In the genomic region with DNA sequence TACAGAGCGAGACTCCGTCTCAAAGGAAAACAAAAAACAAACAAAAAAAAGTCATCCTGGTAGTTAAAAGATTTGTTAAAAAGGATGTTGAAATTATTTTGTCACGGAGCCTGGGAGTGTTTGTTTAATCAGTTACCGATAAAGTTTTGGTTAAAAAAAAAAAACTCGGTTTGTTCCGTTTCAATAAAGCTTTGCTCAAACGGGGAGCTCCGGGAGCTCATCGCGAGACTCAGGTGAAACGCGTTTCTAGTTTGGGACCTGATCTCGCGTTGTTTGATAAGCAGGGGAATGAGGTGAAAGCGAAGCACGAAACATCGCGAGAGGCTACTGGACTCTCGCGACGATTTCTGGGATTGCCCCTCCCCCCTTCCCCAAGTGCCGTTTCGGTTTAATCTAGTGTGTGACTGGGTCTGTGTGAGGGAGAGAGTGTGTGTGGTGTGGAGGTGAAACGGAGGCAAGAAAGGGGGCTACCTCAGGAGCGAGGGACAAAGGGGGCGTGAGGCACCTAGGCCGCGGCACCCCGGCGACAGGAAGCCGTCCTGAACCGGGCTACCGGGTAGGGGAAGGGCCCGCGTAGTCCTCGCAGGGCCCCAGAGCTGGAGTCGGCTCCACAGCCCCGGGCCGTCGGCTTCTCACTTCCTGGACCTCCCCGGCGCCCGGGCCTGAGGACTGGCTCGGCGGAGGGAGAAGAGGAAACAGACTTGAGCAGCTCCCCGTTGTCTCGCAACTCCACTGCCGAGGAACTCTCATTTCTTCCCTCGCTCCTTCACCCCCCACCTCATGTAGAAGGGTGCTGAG, we compare ENCODE assay signal across 1 cellular context.
A peak's percentile ranks its signal among the peaks of the same experiment; 100 is the strongest.
TF ChIP-seq lines count a peak whose summit lies in the region.

A gene (plus strand): TSS at position 374 of the 798 bp plus-strand sequence. CDS start 586 bp downstream, outside the sequence.

TF ChIP-seq in HepG2, 621 proteins besides CTCF, POLR2A, EP300 and RAD21 (continued from another document and continues in another):
- no peak; the same call in 1 of the 2 replicates for TF ChIP-seq GATAD2A (CRISPR knock-in tag; IDR thresholded peaks at IDR 0.05)
- peak; percentile 92 for TF ChIP-seq KLF12 (CRISPR knock-in tag; IDR thresholded peaks at IDR 0.05; ENCODE audit: borderline replicate concordance)
- TF ChIP-seq ZNF232 (CRISPR knock-in tag; IDR thresholded peaks at IDR 0.05; ENCODE audit: borderline replicate concordance): peak; percentile 90; the same call in 1 of the 2 replicates
- peak; percentile 16; the same call in 1 of the 2 replicates for TF ChIP-seq MXD4 (CRISPR knock-in tag; IDR thresholded peaks at IDR 0.05)
- TF ChIP-seq, protein P1, sequence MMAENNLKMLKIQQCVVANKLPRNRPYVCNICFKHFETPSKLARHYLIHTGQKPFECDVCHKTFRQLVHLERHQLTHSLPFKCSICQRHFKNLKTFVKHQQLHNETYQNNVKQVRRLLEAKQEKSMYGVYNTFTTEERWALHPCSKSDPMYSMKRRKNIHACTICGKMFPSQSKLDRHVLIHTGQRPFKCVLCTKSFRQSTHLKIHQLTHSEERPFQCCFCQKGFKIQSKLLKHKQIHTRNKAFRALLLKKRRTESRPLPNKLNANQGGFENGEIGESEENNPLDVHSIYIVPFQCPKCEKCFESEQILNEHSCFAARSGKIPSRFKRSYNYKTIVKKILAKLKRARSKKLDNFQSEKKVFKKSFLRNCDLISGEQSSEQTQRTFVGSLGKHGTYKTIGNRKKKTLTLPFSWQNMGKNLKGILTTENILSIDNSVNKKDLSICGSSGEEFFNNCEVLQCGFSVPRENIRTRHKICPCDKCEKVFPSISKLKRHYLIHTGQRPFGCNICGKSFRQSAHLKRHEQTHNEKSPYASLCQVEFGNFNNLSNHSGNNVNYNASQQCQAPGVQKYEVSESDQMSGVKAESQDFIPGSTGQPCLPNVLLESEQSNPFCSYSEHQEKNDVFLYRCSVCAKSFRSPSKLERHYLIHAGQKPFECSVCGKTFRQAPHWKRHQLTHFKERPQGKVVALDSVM (CRISPR knock-in tag; IDR thresholded peaks at IDR 0.05): peak; percentile 76
- TF ChIP-seq ZNF891 (CRISPR knock-in tag; IDR thresholded peaks at IDR 0.05): peak; percentile 38; the same call in 1 of the 2 replicates
- no peak for TF ChIP-seq ZNF44 (CRISPR knock-in tag; IDR thresholded peaks at IDR 0.05)
- TF ChIP-seq SRY (CRISPR knock-in tag; IDR thresholded peaks at IDR 0.05): no peak; the same call in 1 of the 2 replicates
- peak; percentile 40 for TF ChIP-seq FOSL2 (CRISPR knock-in tag; IDR thresholded peaks at IDR 0.05)
- TF ChIP-seq HDAC6 (IDR thresholded peaks at IDR 0.05; ENCODE audit: low read depth, low read length): no peak
- peak; percentile 96 for TF ChIP-seq TARDBP (CRISPR knock-in tag; IDR thresholded peaks at IDR 0.05)
- TF ChIP-seq, protein P2, sequence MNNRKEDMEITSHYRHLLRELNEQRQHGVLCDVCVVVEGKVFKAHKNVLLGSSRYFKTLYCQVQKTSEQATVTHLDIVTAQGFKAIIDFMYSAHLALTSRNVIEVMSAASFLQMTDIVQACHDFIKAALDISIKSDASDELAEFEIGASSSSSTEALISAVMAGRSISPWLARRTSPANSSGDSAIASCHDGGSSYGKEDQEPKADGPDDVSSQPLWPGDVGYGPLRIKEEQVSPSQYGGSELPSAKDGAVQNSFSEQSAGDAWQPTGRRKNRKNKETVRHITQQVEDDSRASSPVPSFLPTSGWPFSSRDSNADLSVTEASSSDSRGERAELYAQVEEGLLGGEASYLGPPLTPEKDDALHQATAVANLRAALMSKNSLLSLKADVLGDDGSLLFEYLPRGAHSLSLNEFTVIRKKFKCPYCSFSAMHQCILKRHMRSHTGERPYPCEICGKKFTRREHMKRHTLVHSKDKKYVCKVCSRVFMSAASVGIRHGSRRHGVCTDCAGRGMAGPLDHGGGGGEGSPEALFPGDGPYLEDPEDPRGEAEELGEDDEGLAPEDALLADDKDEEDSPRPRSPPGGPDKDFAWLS (CRISPR knock-in tag; IDR thresholded peaks at IDR 0.05; ENCODE audit: borderline replicate concordance): no peak
- no peak; the same call in 1 of the 2 replicates for TF ChIP-seq ZC3H4 (CRISPR knock-in tag; IDR thresholded peaks at IDR 0.05; ENCODE audit: borderline replicate concordance)
- no peak for TF ChIP-seq ZNF354B (CRISPR knock-in tag; IDR thresholded peaks at IDR 0.05)
- no peak for TF ChIP-seq ZNF75D (CRISPR knock-in tag; IDR thresholded peaks at IDR 0.05; ENCODE audit: borderline replicate concordance)
- TF ChIP-seq, protein P3, sequence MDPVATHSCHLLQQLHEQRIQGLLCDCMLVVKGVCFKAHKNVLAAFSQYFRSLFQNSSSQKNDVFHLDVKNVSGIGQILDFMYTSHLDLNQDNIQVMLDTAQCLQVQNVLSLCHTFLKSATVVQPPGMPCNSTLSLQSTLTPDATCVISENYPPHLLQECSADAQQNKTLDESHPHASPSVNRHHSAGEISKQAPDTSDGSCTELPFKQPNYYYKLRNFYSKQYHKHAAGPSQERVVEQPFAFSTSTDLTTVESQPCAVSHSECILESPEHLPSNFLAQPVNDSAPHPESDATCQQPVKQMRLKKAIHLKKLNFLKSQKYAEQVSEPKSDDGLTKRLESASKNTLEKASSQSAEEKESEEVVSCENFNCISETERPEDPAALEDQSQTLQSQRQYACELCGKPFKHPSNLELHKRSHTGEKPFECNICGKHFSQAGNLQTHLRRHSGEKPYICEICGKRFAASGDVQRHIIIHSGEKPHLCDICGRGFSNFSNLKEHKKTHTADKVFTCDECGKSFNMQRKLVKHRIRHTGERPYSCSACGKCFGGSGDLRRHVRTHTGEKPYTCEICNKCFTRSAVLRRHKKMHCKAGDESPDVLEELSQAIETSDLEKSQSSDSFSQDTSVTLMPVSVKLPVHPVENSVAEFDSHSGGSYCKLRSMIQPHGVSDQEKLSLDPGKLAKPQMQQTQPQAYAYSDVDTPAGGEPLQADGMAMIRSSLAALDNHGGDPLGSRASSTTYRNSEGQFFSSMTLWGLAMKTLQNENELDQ (CRISPR knock-in tag; IDR thresholded peaks at IDR 0.05; ENCODE audit: borderline replicate concordance): peak; percentile 71; the same call in 1 of the 2 replicates
- no peak for TF ChIP-seq ZNF17 (CRISPR knock-in tag; IDR thresholded peaks at IDR 0.05)
- TF ChIP-seq ZNF460 (CRISPR knock-in tag; IDR thresholded peaks at IDR 0.05; ENCODE audit: borderline replicate concordance): peak; percentile 29; the same call in 1 of the 2 replicates
- peak; percentile 76 for TF ChIP-seq NR2F2 (IDR thresholded peaks at IDR 0.05; ENCODE audit: borderline replicate concordance, low read depth)
- TF ChIP-seq MXI1 (IDR thresholded peaks at IDR 0.05; ENCODE audit: borderline replicate concordance, low read depth, low read length): peak; percentile 99
- peak; percentile 93 for TF ChIP-seq SMAD3 (CRISPR knock-in tag; IDR thresholded peaks at IDR 0.05)
- TF ChIP-seq, protein P4, sequence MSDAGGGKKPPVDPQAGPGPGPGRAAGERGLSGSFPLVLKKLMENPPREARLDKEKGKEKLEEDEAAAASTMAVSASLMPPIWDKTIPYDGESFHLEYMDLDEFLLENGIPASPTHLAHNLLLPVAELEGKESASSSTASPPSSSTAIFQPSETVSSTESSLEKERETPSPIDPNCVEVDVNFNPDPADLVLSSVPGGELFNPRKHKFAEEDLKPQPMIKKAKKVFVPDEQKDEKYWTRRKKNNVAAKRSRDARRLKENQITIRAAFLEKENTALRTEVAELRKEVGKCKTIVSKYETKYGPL (CRISPR knock-in tag; IDR thresholded peaks at IDR 0.05): 0 out of 2 replicates have a peak, but pooled peaks have one; percentile 41
- TF ChIP-seq, protein P5, sequence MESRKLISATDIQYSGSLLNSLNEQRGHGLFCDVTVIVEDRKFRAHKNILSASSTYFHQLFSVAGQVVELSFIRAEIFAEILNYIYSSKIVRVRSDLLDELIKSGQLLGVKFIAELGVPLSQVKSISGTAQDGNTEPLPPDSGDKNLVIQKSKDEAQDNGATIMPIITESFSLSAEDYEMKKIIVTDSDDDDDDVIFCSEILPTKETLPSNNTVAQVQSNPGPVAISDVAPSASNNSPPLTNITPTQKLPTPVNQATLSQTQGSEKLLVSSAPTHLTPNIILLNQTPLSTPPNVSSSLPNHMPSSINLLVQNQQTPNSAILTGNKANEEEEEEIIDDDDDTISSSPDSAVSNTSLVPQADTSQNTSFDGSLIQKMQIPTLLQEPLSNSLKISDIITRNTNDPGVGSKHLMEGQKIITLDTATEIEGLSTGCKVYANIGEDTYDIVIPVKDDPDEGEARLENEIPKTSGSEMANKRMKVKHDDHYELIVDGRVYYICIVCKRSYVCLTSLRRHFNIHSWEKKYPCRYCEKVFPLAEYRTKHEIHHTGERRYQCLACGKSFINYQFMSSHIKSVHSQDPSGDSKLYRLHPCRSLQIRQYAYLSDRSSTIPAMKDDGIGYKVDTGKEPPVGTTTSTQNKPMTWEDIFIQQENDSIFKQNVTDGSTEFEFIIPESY (CRISPR knock-in tag; IDR thresholded peaks at IDR 0.05): peak; percentile 81
- TF ChIP-seq, protein P6, sequence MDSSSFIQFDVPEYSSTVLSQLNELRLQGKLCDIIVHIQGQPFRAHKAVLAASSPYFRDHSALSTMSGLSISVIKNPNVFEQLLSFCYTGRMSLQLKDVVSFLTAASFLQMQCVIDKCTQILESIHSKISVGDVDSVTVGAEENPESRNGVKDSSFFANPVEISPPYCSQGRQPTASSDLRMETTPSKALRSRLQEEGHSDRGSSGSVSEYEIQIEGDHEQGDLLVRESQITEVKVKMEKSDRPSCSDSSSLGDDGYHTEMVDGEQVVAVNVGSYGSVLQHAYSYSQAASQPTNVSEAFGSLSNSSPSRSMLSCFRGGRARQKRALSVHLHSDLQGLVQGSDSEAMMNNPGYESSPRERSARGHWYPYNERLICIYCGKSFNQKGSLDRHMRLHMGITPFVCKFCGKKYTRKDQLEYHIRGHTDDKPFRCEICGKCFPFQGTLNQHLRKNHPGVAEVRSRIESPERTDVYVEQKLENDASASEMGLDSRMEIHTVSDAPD (CRISPR knock-in tag; IDR thresholded peaks at IDR 0.05): no peak; the same call in 1 of the 2 replicates
- peak; percentile 44; the same call in 1 of the 2 replicates for TF ChIP-seq ZNF652 (CRISPR knock-in tag; IDR thresholded peaks at IDR 0.05; ENCODE audit: borderline replicate concordance, low read depth)
- TF ChIP-seq ZNF790 (CRISPR knock-in tag; IDR thresholded peaks at IDR 0.05; ENCODE audit: borderline replicate concordance): no peak
- peak; percentile 93 for TF ChIP-seq ZSCAN21 (CRISPR knock-in tag; IDR thresholded peaks at IDR 0.05; ENCODE audit: borderline replicate concordance)
- peak; percentile 94 for TF ChIP-seq TGIF2 (CRISPR knock-in tag; IDR thresholded peaks at IDR 0.05)
- peak; percentile 77; the same call in 1 of the 2 replicates for TF ChIP-seq BRCA1 (CRISPR knock-in tag; IDR thresholded peaks at IDR 0.05)
- TF ChIP-seq, protein P7, sequence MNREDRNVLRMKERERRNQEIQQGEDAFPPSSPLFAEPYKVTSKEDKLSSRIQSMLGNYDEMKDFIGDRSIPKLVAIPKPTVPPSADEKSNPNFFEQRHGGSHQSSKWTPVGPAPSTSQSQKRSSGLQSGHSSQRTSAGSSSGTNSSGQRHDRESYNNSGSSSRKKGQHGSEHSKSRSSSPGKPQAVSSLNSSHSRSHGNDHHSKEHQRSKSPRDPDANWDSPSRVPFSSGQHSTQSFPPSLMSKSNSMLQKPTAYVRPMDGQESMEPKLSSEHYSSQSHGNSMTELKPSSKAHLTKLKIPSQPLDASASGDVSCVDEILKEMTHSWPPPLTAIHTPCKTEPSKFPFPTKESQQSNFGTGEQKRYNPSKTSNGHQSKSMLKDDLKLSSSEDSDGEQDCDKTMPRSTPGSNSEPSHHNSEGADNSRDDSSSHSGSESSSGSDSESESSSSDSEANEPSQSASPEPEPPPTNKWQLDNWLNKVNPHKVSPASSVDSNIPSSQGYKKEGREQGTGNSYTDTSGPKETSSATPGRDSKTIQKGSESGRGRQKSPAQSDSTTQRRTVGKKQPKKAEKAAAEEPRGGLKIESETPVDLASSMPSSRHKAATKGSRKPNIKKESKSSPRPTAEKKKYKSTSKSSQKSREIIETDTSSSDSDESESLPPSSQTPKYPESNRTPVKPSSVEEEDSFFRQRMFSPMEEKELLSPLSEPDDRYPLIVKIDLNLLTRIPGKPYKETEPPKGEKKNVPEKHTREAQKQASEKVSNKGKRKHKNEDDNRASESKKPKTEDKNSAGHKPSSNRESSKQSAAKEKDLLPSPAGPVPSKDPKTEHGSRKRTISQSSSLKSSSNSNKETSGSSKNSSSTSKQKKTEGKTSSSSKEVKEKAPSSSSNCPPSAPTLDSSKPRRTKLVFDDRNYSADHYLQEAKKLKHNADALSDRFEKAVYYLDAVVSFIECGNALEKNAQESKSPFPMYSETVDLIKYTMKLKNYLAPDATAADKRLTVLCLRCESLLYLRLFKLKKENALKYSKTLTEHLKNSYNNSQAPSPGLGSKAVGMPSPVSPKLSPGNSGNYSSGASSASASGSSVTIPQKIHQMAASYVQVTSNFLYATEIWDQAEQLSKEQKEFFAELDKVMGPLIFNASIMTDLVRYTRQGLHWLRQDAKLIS (CRISPR knock-in tag; IDR thresholded peaks at IDR 0.05): no peak
- peak; percentile 72; the same call in 1 of the 2 replicates for TF ChIP-seq ZNF124 (CRISPR knock-in tag; IDR thresholded peaks at IDR 0.05)
- TF ChIP-seq RELA (CRISPR knock-in tag; IDR thresholded peaks at IDR 0.05): no peak
- TF ChIP-seq, protein P8, sequence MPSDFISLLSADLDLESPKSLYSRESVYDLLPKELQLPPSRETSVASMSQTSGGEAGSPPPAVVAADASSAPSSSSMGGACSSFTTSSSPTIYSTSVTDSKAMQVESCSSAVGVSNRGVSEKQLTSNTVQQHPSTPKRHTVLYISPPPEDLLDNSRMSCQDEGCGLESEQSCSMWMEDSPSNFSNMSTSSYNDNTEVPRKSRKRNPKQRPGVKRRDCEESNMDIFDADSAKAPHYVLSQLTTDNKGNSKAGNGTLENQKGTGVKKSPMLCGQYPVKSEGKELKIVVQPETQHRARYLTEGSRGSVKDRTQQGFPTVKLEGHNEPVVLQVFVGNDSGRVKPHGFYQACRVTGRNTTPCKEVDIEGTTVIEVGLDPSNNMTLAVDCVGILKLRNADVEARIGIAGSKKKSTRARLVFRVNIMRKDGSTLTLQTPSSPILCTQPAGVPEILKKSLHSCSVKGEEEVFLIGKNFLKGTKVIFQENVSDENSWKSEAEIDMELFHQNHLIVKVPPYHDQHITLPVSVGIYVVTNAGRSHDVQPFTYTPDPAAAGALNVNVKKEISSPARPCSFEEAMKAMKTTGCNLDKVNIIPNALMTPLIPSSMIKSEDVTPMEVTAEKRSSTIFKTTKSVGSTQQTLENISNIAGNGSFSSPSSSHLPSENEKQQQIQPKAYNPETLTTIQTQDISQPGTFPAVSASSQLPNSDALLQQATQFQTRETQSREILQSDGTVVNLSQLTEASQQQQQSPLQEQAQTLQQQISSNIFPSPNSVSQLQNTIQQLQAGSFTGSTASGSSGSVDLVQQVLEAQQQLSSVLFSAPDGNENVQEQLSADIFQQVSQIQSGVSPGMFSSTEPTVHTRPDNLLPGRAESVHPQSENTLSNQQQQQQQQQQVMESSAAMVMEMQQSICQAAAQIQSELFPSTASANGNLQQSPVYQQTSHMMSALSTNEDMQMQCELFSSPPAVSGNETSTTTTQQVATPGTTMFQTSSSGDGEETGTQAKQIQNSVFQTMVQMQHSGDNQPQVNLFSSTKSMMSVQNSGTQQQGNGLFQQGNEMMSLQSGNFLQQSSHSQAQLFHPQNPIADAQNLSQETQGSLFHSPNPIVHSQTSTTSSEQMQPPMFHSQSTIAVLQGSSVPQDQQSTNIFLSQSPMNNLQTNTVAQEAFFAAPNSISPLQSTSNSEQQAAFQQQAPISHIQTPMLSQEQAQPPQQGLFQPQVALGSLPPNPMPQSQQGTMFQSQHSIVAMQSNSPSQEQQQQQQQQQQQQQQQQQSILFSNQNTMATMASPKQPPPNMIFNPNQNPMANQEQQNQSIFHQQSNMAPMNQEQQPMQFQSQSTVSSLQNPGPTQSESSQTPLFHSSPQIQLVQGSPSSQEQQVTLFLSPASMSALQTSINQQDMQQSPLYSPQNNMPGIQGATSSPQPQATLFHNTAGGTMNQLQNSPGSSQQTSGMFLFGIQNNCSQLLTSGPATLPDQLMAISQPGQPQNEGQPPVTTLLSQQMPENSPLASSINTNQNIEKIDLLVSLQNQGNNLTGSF (CRISPR knock-in tag; IDR thresholded peaks at IDR 0.05): peak; percentile 84; the same call in 1 of the 2 replicates
